20 cellular contexts compared by ENCODE assay signal in genomic region chr14:23513466-23514008, GRCh38. TPM values are rescaled to one million over a fixed set of nuclear protein-coding genes. Genes with fewer than 3 reads are reported as not detected.
DNase-seq lines count a peak whose midpoint lies in the region; ATAC-seq and TF ChIP-seq lines count a peak whose summit lies in the region.
"Had no signal": no experiment of that assay in that cellular context is flagged by ENCODE, and none has a peak within 500 bp of the region (broad histone marks: within the 10 kb centered on the region; RNA-seq: fewer than 3 reads in every experiment).

No MANE protein-coding gene starts in this region.

- H3K4me1 Mint-ChIP-seq in endothelial cell (ENCODE audit: unreplicated experiment): no peaks in the 10 kb centered on the region

- H3K36me3 Mint-ChIP-seq in endothelial cell (ENCODE audit: low read depth, unreplicated experiment): peaks cover 10% of the 10 kb centered on the region

- DNase-seq in DMS79 treated with DMSO at 0.1 percent for 48 hours (lab: John Stamatoyannopoulos, UW): peak; percentile 93
- no peak for DNase-seq in DMS79 (lab: John Stamatoyannopoulos, UW)
- peak; percentile 91 for DNase-seq in NCI-H1694 treated with DMSO at 0.1 percent for 48 hours (lab: John Stamatoyannopoulos, UW)
- no peak for DNase-seq in endothelial cell (ENCODE audit: low spot score)
- peak; percentile 81 for DNase-seq in putamen (ENCODE audit: low spot score)
- DNase-seq in stimulated activated CD4-positive, alpha-beta T cell treated with anti-CD3 and anti-CD28 coated beads, Interleukin-4, amount 100 ng/mL, for 4 hours: no peak
- no peak for DNase-seq in NOMO-1 treated with dmso at 0.1 percent for 144 hours (lab: John Stamatoyannopoulos, UW; ENCODE audit: unreplicated experiment)
- DNase-seq: activated CD4-positive, alpha-beta T cell treated with anti-CD3 and anti-CD28 coated beads for 4 hours; brain microvascular endothelial cell; foreskin fibroblast; KBM-7; NCI-H2081 treated with DMSO at 0.1 percent for 48 hours; NCI-H526 treated with DMSO at 0.1 percent for 48 hours; PC-3; T-helper 1 cell; tibial artery had no signal

- no peaks in the 10 kb centered on the region for H3K9me3 Mint-ChIP-seq in endothelial cell (ENCODE audit: unreplicated experiment)
- H3K9me3 Mint-ChIP-seq: dendritic cell treated with granulocyte-macrophage colony-stimulating factor and Interleukin-4, amounts not matched to agents 40 ng/mL and 50 ng/mL, for 4 days; stimulated activated effector memory CD8-positive, alpha-beta T cell treated with anti-CD3 and anti-CD28 coated beads, Interleukin-12 subunit alpha, Interleukin-12 subunit beta, amount 100 ng/mL, for 72 hours had no signal

- peaks cover 7% of the 10 kb centered on the region for H3K27me3 Mint-ChIP-seq in endothelial cell (ENCODE audit: unreplicated experiment)
- H3K27me3 Mint-ChIP-seq: activated naive CD8-positive, alpha-beta T cell had no signal

- peak overlapping the region; percentile 22 for H3K4me3 Mint-ChIP-seq in endothelial cell (ENCODE audit: unreplicated experiment)
- H3K4me3 Mint-ChIP-seq: activated naive CD8-positive, alpha-beta T cell; dendritic cell treated with granulocyte-macrophage colony-stimulating factor and Interleukin-4, amounts not matched to agents 40 ng/mL and 50 ng/mL, for 4 days; stimulated activated effector memory CD8-positive, alpha-beta T cell treated with anti-CD3 and anti-CD28 coated beads, Interleukin-12 subunit alpha, Interleukin-12 subunit beta, amount 100 ng/mL, for 72 hours had no signal

- H3K27ac Mint-ChIP-seq in endothelial cell (ENCODE audit: unreplicated experiment): no peak overlapping the region
- H3K27ac Mint-ChIP-seq: activated naive CD8-positive, alpha-beta T cell; dendritic cell treated with granulocyte-macrophage colony-stimulating factor and Interleukin-4, amounts not matched to agents 40 ng/mL and 50 ng/mL, for 4 days; stimulated activated effector memory CD8-positive, alpha-beta T cell treated with anti-CD3 and anti-CD28 coated beads, Interleukin-12 subunit alpha, Interleukin-12 subunit beta, amount 100 ng/mL, for 72 hours had no signal

- no peak for ATAC-seq in HG03439 (IDR thresholded peaks at IDR 0.05; ENCODE audit: unreplicated experiment)
- ATAC-seq: PC-3; stimulated activated effector memory CD8-positive, alpha-beta T cell treated with anti-CD3 and anti-CD28 coated beads, Interleukin-12 subunit alpha, Interleukin-12 subunit beta, amount 100 ng/mL, for 72 hours had no signal

- TF ChIP-seq CTCF in endothelial cell (IDR thresholded peaks at IDR 0.05; ENCODE audit: unreplicated experiment): no peak

RNA-seq across cellular contexts. Expression of gene ZFHX2, which starts 38.0 kb away (rescaled TPM):
- 12.7 TPM for total RNA-seq in endothelial cell (ENCODE audit: unreplicated experiment)

RNA-seq across cellular contexts. Expression of gene THTPA, which starts 42.5 kb away (rescaled TPM):
- 6.9 TPM for total RNA-seq in endothelial cell (ENCODE audit: unreplicated experiment)

RNA-seq across cellular contexts. Expression of gene NGDN, which starts 44.0 kb away (rescaled TPM):
- 37.7 TPM for total RNA-seq in endothelial cell (ENCODE audit: unreplicated experiment)

RNA-seq across cellular contexts. Expression of gene AP1G2, which starts 54.1 kb away (rescaled TPM):
- 134 TPM for total RNA-seq in endothelial cell (ENCODE audit: unreplicated experiment)

Comparison
In these comparisons a context has a peak if more than half of its experiments do, and no peak if none do; other contexts are left out.
1. DNase-seq: peak in DMS79 treated with DMSO at 0.1 percent for 48 hours (single experiment), NCI-H1694 treated with DMSO at 0.1 percent for 48 hours (single experiment) and putamen (single experiment); none in DMS79 (single experiment), endothelial cell (single experiment), stimulated activated CD4-positive, alpha-beta T cell treated with anti-CD3 and anti-CD28 coated beads, Interleukin-4, amount 100 ng/mL, for 4 hours (0 of 2) and NOMO-1 treated with dmso at 0.1 percent for 144 hours (single experiment).